10 cellular contexts compared by ENCODE assay signal in genomic region chr16:17370233-17371013, GRCh38.
DNase-seq lines count a peak whose midpoint lies in the region; ATAC-seq and TF ChIP-seq lines count a peak whose summit lies in the region.
"Had no signal": no experiment of that assay in that cellular context is flagged by ENCODE, and none has a peak within 500 bp of the region (broad histone marks: within the 10 kb centered on the region; RNA-seq: fewer than 3 reads in every experiment).

No MANE protein-coding gene starts in this region.

- no peaks in the 10 kb centered on the region for H3K27me3 ChIP-seq in upper lobe of right lung

- POLR2A ChIA-PET in activated naive CD8-positive, alpha-beta T cell treated with anti-CD3 and anti-CD28 coated beads, Interleukin-2, amount 10 ng/mL, durations not matched to agents 7 days and 5 days (lab: Charles Lee) = interaction anchor here (0.5 to 8.5 kb wide), 15 partner anchors 10 to 255 kb away, joined by 3 to 216 read pairs (median 7); no protein-coding TSS in a partner anchor

- H3K27ac ChIP-seq in mesodermal cell (ENCODE audit: low read depth, low read length, severe bottlenecking) (peak overlapping the region; percentile 36), upper lobe of right lung (peak overlapping the region; percentile 61)

- peaks cover 20% of the 10 kb centered on the region for H3K36me3 Mint-ChIP-seq in activated naive CD8-positive, alpha-beta T cell treated with anti-CD3 and anti-CD28 coated beads, Interleukin-2, amount 10 ng/mL, durations not matched to agents 7 days and 5 days
- H3K36me3 Mint-ChIP-seq: type B pancreatic cell had no signal

- 88 to 89% methylated on average over 8 to 13 of the region's 15 CpGs for WGBS in mesodermal cell (ENCODE audit: insufficient coverage in 2 of 2), 2 experiments

- TF ChIP-seq CTCF in upper lobe of right lung (IDR thresholded peaks at IDR 0.05) = no peak

- intact Hi-C loops in upper lobe of right lung (cut with DNase I) = no loop called here

- H3K4me3 Mint-ChIP-seq in activated naive CD8-positive, alpha-beta T cell treated with anti-CD3 and anti-CD28 coated beads, Interleukin-2, amount 10 ng/mL, durations not matched to agents 7 days and 5 days = peak overlapping the region; percentile 79
- H3K4me3 Mint-ChIP-seq: type B pancreatic cell had no signal

- no peaks in the 10 kb centered on the region for H3K9me3 Mint-ChIP-seq in activated naive CD8-positive, alpha-beta T cell treated with anti-CD3 and anti-CD28 coated beads, Interleukin-2, amount 10 ng/mL, durations not matched to agents 7 days and 5 days
- H3K9me3 Mint-ChIP-seq: type B pancreatic cell had no signal

- DNase-seq in stimulated activated CD4-positive, alpha-beta T cell treated with anti-CD3 and anti-CD28 coated beads, Interleukin-15, amount 100 ng/mL, for 24 hours = peak; percentile 33
- no peak for DNase-seq in stimulated activated CD4-positive, alpha-beta T cell treated with anti-CD3 and anti-CD28 coated beads, Interleukin-4, amount 100 ng/mL, for 4 hours
- DNase-seq in activated naive CD8-positive, alpha-beta T cell treated with anti-CD3 and anti-CD28 coated beads, Interleukin-2, amount 10 ng/mL, durations not matched to agents 7 days and 5 days = peak; percentile 41
- DNase-seq in upper lobe of right lung (no peak), NCI-H226 (no peak), NCI-H1048 (lab: John Stamatoyannopoulos, UW) (no peak)
- DNase-seq: NCI-H187 treated with DMSO at 0.1 percent for 48 hours had no signal

- no peaks in the 10 kb centered on the region for H3K27me3 Mint-ChIP-seq in activated naive CD8-positive, alpha-beta T cell treated with anti-CD3 and anti-CD28 coated beads, Interleukin-2, amount 10 ng/mL, durations not matched to agents 7 days and 5 days

- peaks cover 75% of the 10 kb centered on the region for H3K4me1 Mint-ChIP-seq in activated naive CD8-positive, alpha-beta T cell treated with anti-CD3 and anti-CD28 coated beads, Interleukin-2, amount 10 ng/mL, durations not matched to agents 7 days and 5 days

- ATAC-seq in activated naive CD8-positive, alpha-beta T cell treated with anti-CD3 and anti-CD28 coated beads, Interleukin-2, amount 10 ng/mL, durations not matched to agents 7 days and 5 days (ENCODE audit: low read depth) = peak; percentile 7
- ATAC-seq in upper lobe of right lung (peak; percentile 7), HG02588 (IDR thresholded peaks at IDR 0.05; ENCODE audit: unreplicated experiment) (no peak)

- H3K36me3 ChIP-seq in mesodermal cell (ENCODE audit: control insufficient read depth, insufficient read depth, low read length) = no peaks in the 10 kb centered on the region
- H3K36me3 ChIP-seq in upper lobe of right lung = no peaks in the 10 kb centered on the region

- H3K4me1 ChIP-seq in mesodermal cell (ENCODE audit: control insufficient read depth, insufficient read depth, low read length, poor library complexity, severe bottlenecking) (peaks cover 7% of the 10 kb centered on the region), upper lobe of right lung (peaks cover 41% of the 10 kb centered on the region)

- peak overlapping the region; percentile 95 for H3K27ac Mint-ChIP-seq in activated naive CD8-positive, alpha-beta T cell treated with anti-CD3 and anti-CD28 coated beads, Interleukin-2, amount 10 ng/mL, durations not matched to agents 7 days and 5 days

- H3K9me3 ChIP-seq in mesodermal cell (ENCODE audit: control insufficient read depth, low read length) (no peaks in the 10 kb centered on the region), upper lobe of right lung (no peaks in the 10 kb centered on the region)

- H3K4me3 ChIP-seq in mesodermal cell (ENCODE audit: extremely low read depth, insufficient read depth, low read length, poor library complexity, severe bottlenecking) (no peak overlapping the region), upper lobe of right lung (no peak overlapping the region)

Comparison
In these comparisons a context has a peak if more than half of its experiments do, and no peak if none do; other contexts are left out.
1. DNase-seq: peak in stimulated activated CD4-positive, alpha-beta T cell treated with anti-CD3 and anti-CD28 coated beads, Interleukin-15, amount 100 ng/mL, for 24 hours (single experiment) and activated naive CD8-positive, alpha-beta T cell treated with anti-CD3 and anti-CD28 coated beads, Interleukin-2, amount 10 ng/mL, durations not matched to agents 7 days and 5 days (single experiment); none in stimulated activated CD4-positive, alpha-beta T cell treated with anti-CD3 and anti-CD28 coated beads, Interleukin-4, amount 100 ng/mL, for 4 hours (0 of 2), upper lobe of right lung (single experiment), NCI-H226 (single experiment) and NCI-H1048 (single experiment).